In genomic region chr2:134536312-134536711, GRCh38 we compare ENCODE assay signal across 16 cellular contexts.
DNase-seq lines count a peak whose midpoint lies in the region; ATAC-seq and TF ChIP-seq lines count a peak whose summit lies in the region.
"Had no signal": no experiment of that assay in that cellular context is flagged by ENCODE, and none has a peak within 500 bp of the region (broad histone marks: within the 10 kb centered on the region; RNA-seq: fewer than 3 reads in every experiment).

No MANE protein-coding gene starts in this region.

- H3K9me3 ChIP-seq in neural progenitor cell (ENCODE audit: low read depth), result no peaks in the 10 kb centered on the region
- H3K9me3 ChIP-seq: A549; BLaER1 treated with 17β-estradiol and CSF1 and Interleukin-3, amounts not matched to agents 10 nM and 100 nM; SJSA1 had no signal

- peaks cover 11% of the 10 kb centered on the region for H3F3A ChIP-seq in neural progenitor cell (ENCODE audit: low read depth)

- peaks cover 28% of the 10 kb centered on the region for H3K4me1 Mint-ChIP-seq in neural progenitor cell
- H3K4me1 Mint-ChIP-seq: CD8-positive, alpha-beta memory T cell; IgD-negative memory B cell had no signal

- no peak overlapping the region for H3K4me2 ChIP-seq in neural progenitor cell
- H3K4me2 ChIP-seq: A549; BLaER1 treated with 17β-estradiol and CSF1 and Interleukin-3, amounts not matched to agents 10 nM and 100 nM had no signal

- H3K36me3 Mint-ChIP-seq in neural progenitor cell, result no peaks in the 10 kb centered on the region

- no peak overlapping the region for H3K9ac ChIP-seq in neural progenitor cell
- H3K9ac ChIP-seq: BLaER1 treated with 17β-estradiol and CSF1 and Interleukin-3, amounts not matched to agents 10 nM and 100 nM had no signal

- H4K20me1 ChIP-seq in neural progenitor cell (ENCODE audit: low read depth), result no peaks in the 10 kb centered on the region
- H4K20me1 ChIP-seq: BLaER1 treated with 17β-estradiol and CSF1 and Interleukin-3, amounts not matched to agents 10 nM and 100 nM had no signal

- peak overlapping the region; percentile 48 for H3K27ac Mint-ChIP-seq in neural progenitor cell
- H3K27ac Mint-ChIP-seq: CD8-positive, alpha-beta memory T cell had no signal

- no peak overlapping the region for H3K4me3 Mint-ChIP-seq in neural progenitor cell
- H3K4me3 Mint-ChIP-seq: CD8-positive, alpha-beta memory T cell; IgD-negative memory B cell had no signal

- no peaks in the 10 kb centered on the region for H3K36me3 ChIP-seq in neural progenitor cell
- H3K36me3 ChIP-seq: BLaER1 treated with 17β-estradiol and CSF1 and Interleukin-3, amounts not matched to agents 10 nM and 100 nM; SJSA1 had no signal

- in situ Hi-C loops in G401 (cut with HindIII; ENCODE audit: low sequenced_read_pairs), result no loop called here

- DNase-seq in G401 (ENCODE audit: low spot score) (peak; percentile 92), NCI-H146 treated with DMSO at 0.1 percent for 48 hours (lab: John Stamatoyannopoulos, UW; ENCODE audit: unreplicated experiment) (peak; percentile 23), cerebellar cortex (ENCODE audit: low spot score) (peak; percentile 89), neural progenitor cell (ENCODE audit: low spot score) (no peak), NCI-H2081 treated with DMSO at 0.1 percent for 48 hours (lab: John Stamatoyannopoulos, UW) (no peak)
- no peak for DNase-seq in activated naive CD4-positive, alpha-beta T cell treated with anti-CD3 and anti-CD28 coated beads, Interleukin-2, amount 50 U/mL, for 16 hours
- DNase-seq: CD8-positive, alpha-beta memory T cell; DND-41; GF-D8; NCI-H1105 treated with DMSO at 0.1 percent for 48 hours; NCI-H1930 had no signal

- ATAC-seq in HG03135 (IDR thresholded peaks at IDR 0.05; ENCODE audit: unreplicated experiment), result no peak
- ATAC-seq: A549 had no signal

- TF ChIP-seq CTCF in neural progenitor cell (IDR thresholded peaks at IDR 0.05), result no peak

- H3K9me3 Mint-ChIP-seq in neural progenitor cell, result no peaks in the 10 kb centered on the region
- H3K9me3 Mint-ChIP-seq: CD8-positive, alpha-beta memory T cell; IgD-negative memory B cell had no signal

- H3K27ac ChIP-seq in neural progenitor cell, result no peak overlapping the region
- H3K27ac ChIP-seq: A549; BLaER1 treated with 17β-estradiol and CSF1 and Interleukin-3, amounts not matched to agents 10 nM and 100 nM; SJSA1 had no signal

- H3K79me2 ChIP-seq in neural progenitor cell (ENCODE audit: low read depth), result no peaks in the 10 kb centered on the region

- H3K27me3 Mint-ChIP-seq in neural progenitor cell (ENCODE audit: insufficient read depth, low read depth), result peaks cover 4% of the 10 kb centered on the region
- H3K27me3 Mint-ChIP-seq: CD8-positive, alpha-beta memory T cell; IgD-negative memory B cell had no signal

- H3K4me3 ChIP-seq in neural progenitor cell, result no peak overlapping the region
- H3K4me3 ChIP-seq: A549; BLaER1 treated with 17β-estradiol and CSF1 and Interleukin-3, amounts not matched to agents 10 nM and 100 nM; SJSA1 had no signal

- no peak overlapping the region for H2AFZ ChIP-seq in neural progenitor cell (replicated peaks)

- H3K27me3 ChIP-seq in neural progenitor cell, result no peaks in the 10 kb centered on the region
- H3K27me3 ChIP-seq: BLaER1 treated with 17β-estradiol and CSF1 and Interleukin-3, amounts not matched to agents 10 nM and 100 nM; SJSA1 had no signal

- peaks cover 20% of the 10 kb centered on the region for H3K4me1 ChIP-seq in neural progenitor cell
- H3K4me1 ChIP-seq: A549; BLaER1 treated with 17β-estradiol and CSF1 and Interleukin-3, amounts not matched to agents 10 nM and 100 nM; SJSA1 had no signal

Comparison
In these comparisons a context has a peak if more than half of its experiments do, and no peak if none do; other contexts are left out.
1. DNase-seq: peak in G401 (single experiment), NCI-H146 treated with DMSO at 0.1 percent for 48 hours (single experiment) and cerebellar cortex (single experiment); none in neural progenitor cell (single experiment), activated naive CD4-positive, alpha-beta T cell treated with anti-CD3 and anti-CD28 coated beads, Interleukin-2, amount 50 U/mL, for 16 hours (single experiment) and NCI-H2081 treated with DMSO at 0.1 percent for 48 hours (single experiment).